Comparison of ENCODE assay signal across 1 cellular context in genomic region chr12:111773801-111774551, GRCh38.
A peak's percentile ranks its signal among the peaks of the same experiment; 100 is the strongest.
TF ChIP-seq lines count a peak whose summit lies in the region.

No MANE protein-coding gene starts in this region.

TF ChIP-seq in HepG2, 621 proteins besides CTCF, POLR2A, EP300 and RAD21 (continued from another document and continues in another):
- TF ChIP-seq MXD1 (CRISPR knock-in tag; IDR thresholded peaks at IDR 0.05) (no peak), CC2D1A (CRISPR knock-in tag; IDR thresholded peaks at IDR 0.05) (no peak), ZNF354B (CRISPR knock-in tag; IDR thresholded peaks at IDR 0.05) (no peak), SETDB1 (CRISPR knock-in tag; IDR thresholded peaks at IDR 0.05; ENCODE audit: borderline replicate concordance) (no peak), ZSCAN12 (CRISPR knock-in tag; IDR thresholded peaks at IDR 0.05) (no peak), BCLAF1 (IDR thresholded peaks at IDR 0.05) (no peak), ZNF275 (CRISPR knock-in tag; IDR thresholded peaks at IDR 0.05; ENCODE audit: borderline replicate concordance) (no peak), FOXA3 (CRISPR knock-in tag; IDR thresholded peaks at IDR 0.05) (no peak; the same call in 1 of the 2 replicates), NCOA5 (CRISPR knock-in tag; IDR thresholded peaks at IDR 0.05) (no peak), ZNF724P (CRISPR knock-in tag; IDR thresholded peaks at IDR 0.05; ENCODE audit: borderline replicate concordance) (no peak), ZNF253 (CRISPR knock-in tag; IDR thresholded peaks at IDR 0.05; ENCODE audit: borderline replicate concordance) (no peak), ZNF335 (CRISPR knock-in tag; IDR thresholded peaks at IDR 0.05) (no peak), MEF2D (CRISPR knock-in tag; IDR thresholded peaks at IDR 0.05) (no peak), SOX13 (IDR thresholded peaks at IDR 0.05) (no peak), SOX13 (CRISPR knock-in tag; conservative IDR thresholded peaks at IDR 0.05 in 1 of 2, IDR thresholded peaks at IDR 0.05 in 1 of 2) (no peak; a peak in 1 of 4 replicates), CENPT (CRISPR knock-in tag; IDR thresholded peaks at IDR 0.05; ENCODE audit: low read depth) (no peak), ZBTB20 (CRISPR knock-in tag; IDR thresholded peaks at IDR 0.05; ENCODE audit: borderline replicate concordance, low read depth) (no peak), NCOA1 (CRISPR knock-in tag; IDR thresholded peaks at IDR 0.05) (no peak), FUBP1 (CRISPR knock-in tag; IDR thresholded peaks at IDR 0.05; ENCODE audit: borderline replicate concordance) (no peak), CAMTA2 (CRISPR knock-in tag; IDR thresholded peaks at IDR 0.05; ENCODE audit: borderline replicate concordance) (no peak), PHF5A (CRISPR knock-in tag; IDR thresholded peaks at IDR 0.05; ENCODE audit: low read depth, unreplicated experiment) (no peak), FOXO4 (CRISPR knock-in tag; conservative IDR thresholded peaks at IDR 0.05) (no peak), ZNF740 (CRISPR knock-in tag; IDR thresholded peaks at IDR 0.05) (0 out of 2 replicates have a peak, but pooled peaks have one; percentile 34), AFF4 (CRISPR knock-in tag; IDR thresholded peaks at IDR 0.05) (no peak), MTF1 (CRISPR knock-in tag; IDR thresholded peaks at IDR 0.05) (no peak), MAFF (IDR thresholded peaks at IDR 0.05; ENCODE audit: low read depth, low read length) (no peak), ZNF530 (CRISPR knock-in tag; IDR thresholded peaks at IDR 0.05; ENCODE audit: low read depth) (no peak), PAX8 (CRISPR knock-in tag; IDR thresholded peaks at IDR 0.05; ENCODE audit: borderline replicate concordance) (no peak), ZNF878 (CRISPR knock-in tag; IDR thresholded peaks at IDR 0.05) (no peak)
- TF ChIP-seq, protein P1, sequence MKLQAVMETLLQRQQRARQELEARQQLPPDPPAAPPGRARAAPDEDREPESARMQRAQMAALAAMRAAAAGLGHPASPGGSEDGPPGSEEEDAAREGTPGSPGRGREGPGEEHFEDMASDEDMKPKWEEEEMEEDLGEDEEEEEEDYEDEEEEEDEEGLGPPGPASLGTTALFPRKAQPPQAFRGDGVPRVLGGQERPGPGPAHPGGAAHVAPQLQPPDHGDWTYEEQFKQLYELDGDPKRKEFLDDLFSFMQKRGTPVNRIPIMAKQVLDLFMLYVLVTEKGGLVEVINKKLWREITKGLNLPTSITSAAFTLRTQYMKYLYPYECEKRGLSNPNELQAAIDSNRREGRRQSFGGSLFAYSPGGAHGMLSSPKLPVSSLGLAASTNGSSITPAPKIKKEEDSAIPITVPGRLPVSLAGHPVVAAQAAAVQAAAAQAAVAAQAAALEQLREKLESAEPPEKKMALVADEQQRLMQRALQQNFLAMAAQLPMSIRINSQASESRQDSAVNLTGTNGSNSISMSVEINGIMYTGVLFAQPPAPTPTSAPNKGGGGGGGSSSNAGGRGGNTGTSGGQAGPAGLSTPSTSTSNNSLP (IDR thresholded peaks at IDR 0.05; ENCODE audit: low read depth, low read length), result peak; percentile 52
- TF ChIP-seq, protein P2, sequence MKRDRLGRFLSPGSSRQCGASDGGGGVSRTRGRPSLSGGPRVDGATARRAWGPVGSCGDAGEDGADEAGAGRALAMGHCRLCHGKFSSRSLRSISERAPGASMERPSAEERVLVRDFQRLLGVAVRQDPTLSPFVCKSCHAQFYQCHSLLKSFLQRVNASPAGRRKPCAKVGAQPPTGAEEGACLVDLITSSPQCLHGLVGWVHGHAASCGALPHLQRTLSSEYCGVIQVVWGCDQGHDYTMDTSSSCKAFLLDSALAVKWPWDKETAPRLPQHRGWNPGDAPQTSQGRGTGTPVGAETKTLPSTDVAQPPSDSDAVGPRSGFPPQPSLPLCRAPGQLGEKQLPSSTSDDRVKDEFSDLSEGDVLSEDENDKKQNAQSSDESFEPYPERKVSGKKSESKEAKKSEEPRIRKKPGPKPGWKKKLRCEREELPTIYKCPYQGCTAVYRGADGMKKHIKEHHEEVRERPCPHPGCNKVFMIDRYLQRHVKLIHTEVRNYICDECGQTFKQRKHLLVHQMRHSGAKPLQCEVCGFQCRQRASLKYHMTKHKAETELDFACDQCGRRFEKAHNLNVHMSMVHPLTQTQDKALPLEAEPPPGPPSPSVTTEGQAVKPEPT (CRISPR knock-in tag; IDR thresholded peaks at IDR 0.05; ENCODE audit: low read depth), result no peak
- TF ChIP-seq, protein P3, sequence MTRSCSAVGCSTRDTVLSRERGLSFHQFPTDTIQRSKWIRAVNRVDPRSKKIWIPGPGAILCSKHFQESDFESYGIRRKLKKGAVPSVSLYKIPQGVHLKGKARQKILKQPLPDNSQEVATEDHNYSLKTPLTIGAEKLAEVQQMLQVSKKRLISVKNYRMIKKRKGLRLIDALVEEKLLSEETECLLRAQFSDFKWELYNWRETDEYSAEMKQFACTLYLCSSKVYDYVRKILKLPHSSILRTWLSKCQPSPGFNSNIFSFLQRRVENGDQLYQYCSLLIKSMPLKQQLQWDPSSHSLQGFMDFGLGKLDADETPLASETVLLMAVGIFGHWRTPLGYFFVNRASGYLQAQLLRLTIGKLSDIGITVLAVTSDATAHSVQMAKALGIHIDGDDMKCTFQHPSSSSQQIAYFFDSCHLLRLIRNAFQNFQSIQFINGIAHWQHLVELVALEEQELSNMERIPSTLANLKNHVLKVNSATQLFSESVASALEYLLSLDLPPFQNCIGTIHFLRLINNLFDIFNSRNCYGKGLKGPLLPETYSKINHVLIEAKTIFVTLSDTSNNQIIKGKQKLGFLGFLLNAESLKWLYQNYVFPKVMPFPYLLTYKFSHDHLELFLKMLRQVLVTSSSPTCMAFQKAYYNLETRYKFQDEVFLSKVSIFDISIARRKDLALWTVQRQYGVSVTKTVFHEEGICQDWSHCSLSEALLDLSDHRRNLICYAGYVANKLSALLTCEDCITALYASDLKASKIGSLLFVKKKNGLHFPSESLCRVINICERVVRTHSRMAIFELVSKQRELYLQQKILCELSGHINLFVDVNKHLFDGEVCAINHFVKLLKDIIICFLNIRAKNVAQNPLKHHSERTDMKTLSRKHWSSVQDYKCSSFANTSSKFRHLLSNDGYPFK (CRISPR knock-in tag; IDR thresholded peaks at IDR 0.05; ENCODE audit: borderline replicate concordance), result no peak
- TF ChIP-seq, protein P4, sequence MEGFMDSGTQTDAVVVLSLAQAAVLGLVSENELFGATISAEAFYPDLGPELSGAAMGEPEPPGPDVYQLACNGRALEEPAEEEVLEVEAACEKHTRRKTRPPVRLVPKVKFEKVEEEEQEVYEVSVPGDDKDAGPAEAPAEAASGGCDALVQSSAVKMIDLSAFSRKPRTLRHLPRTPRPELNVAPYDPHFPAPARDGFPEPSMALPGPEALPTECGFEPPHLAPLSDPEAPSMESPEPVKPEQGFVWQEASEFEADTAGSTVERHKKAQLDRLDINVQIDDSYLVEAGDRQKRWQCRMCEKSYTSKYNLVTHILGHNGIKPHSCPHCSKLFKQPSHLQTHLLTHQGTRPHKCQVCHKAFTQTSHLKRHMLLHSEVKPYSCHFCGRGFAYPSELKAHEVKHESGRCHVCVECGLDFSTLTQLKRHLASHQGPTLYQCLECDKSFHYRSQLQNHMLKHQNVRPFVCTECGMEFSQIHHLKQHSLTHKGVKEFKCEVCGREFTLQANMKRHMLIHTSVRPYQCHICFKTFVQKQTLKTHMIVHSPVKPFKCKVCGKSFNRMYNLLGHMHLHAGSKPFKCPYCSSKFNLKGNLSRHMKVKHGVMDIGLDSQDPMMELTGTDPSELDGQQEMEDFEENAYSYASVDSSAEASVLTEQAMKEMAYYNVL (CRISPR knock-in tag; IDR thresholded peaks at IDR 0.05; ENCODE audit: borderline replicate concordance), result no peak; the same call in 1 of the 2 replicates
